6 cellular contexts compared by ENCODE assay signal in genomic region chr17:7383742-7384488, GRCh38. TPM values are rescaled to one million over a fixed set of nuclear protein-coding genes. Genes with fewer than 3 reads are reported as not detected.
DNase-seq lines count a peak whose midpoint lies in the region.

No MANE protein-coding gene starts in this region.

- peaks cover 45% of the 10 kb centered on the region for H3K27me3 ChIP-seq in HUES48 (ENCODE audit: control insufficient read depth, insufficient read depth, low read length)

- H3K9ac ChIP-seq in HUES48 (ENCODE audit: low read depth, low read length), result peak overlapping the region; percentile 43; the same call in 1 of the 2 replicates

- intact Hi-C loops in activated T-helper 2 cell treated with anti-CD3 and anti-CD28 coated beads, Interferon-gamma antibody, Interleukin-2, Interleukin-4, amounts not matched to agents 10 μg/mL and 5 μg/mL and 100 μg/mL, durations not matched to agents 14 hours and 24 hours and 36 hours (cut with micrococcal nuclease), result no loop called here

- peak overlapping the region; percentile 64 for H3K4me3 ChIP-seq in HUES48 (ENCODE audit: low read depth, low read length)

- H3K36me3 ChIP-seq in HUES48 (ENCODE audit: control insufficient read depth, insufficient read depth, low read length), result peaks cover 16% of the 10 kb centered on the region

- no peaks in the 10 kb centered on the region for H3K9me3 ChIP-seq in HUES48 (ENCODE audit: control insufficient read depth, insufficient read depth, low read length)

- H3K27ac Mint-ChIP-seq in activated T-helper 2 cell treated with anti-CD3 and anti-CD28 coated beads, Interferon-gamma antibody, Interleukin-2, Interleukin-4, amounts not matched to agents 10 μg/mL and 5 μg/mL and 100 μg/mL, durations not matched to agents 14 hours and 24 hours and 36 hours, result no peak overlapping the region
- H3K27ac Mint-ChIP-seq in stimulated activated naive CD8-positive, alpha-beta T cell treated with anti-CD3 and anti-CD28 coated beads, Interleukin-15, Interleukin-2, amounts not matched to agents 100 ng/mL and 50 ng/mL, for 24 hours, result peak overlapping the region; percentile 68

- peaks cover 12% of the 10 kb centered on the region; the same call in 1 of the 2 replicates for H3K4me1 ChIP-seq in HUES48 (ENCODE audit: control insufficient read depth, insufficient read depth, low read length)

- peaks cover 33% of the 10 kb centered on the region for H3K27me3 Mint-ChIP-seq in activated T-helper 2 cell treated with anti-CD3 and anti-CD28 coated beads, Interferon-gamma antibody, Interleukin-2, Interleukin-4, amounts not matched to agents 10 μg/mL and 5 μg/mL and 100 μg/mL, durations not matched to agents 14 hours and 24 hours and 36 hours (ENCODE audit: low read depth)
- H3K27me3 Mint-ChIP-seq in stimulated activated naive CD8-positive, alpha-beta T cell treated with anti-CD3 and anti-CD28 coated beads, Interleukin-15, Interleukin-2, amounts not matched to agents 100 ng/mL and 50 ng/mL, for 24 hours, result peaks cover 36% of the 10 kb centered on the region

- peak overlapping the region; percentile 66 for H3K4me3 Mint-ChIP-seq in activated T-helper 2 cell treated with anti-CD3 and anti-CD28 coated beads, Interferon-gamma antibody, Interleukin-2, Interleukin-4, amounts not matched to agents 10 μg/mL and 5 μg/mL and 100 μg/mL, durations not matched to agents 14 hours and 24 hours and 36 hours (ENCODE audit: low read depth)
- peak overlapping the region; percentile 78 for H3K4me3 Mint-ChIP-seq in stimulated activated naive CD8-positive, alpha-beta T cell treated with anti-CD3 and anti-CD28 coated beads, Interleukin-15, Interleukin-2, amounts not matched to agents 100 ng/mL and 50 ng/mL, for 24 hours

- H3K9me3 Mint-ChIP-seq in activated T-helper 2 cell treated with anti-CD3 and anti-CD28 coated beads, Interferon-gamma antibody, Interleukin-2, Interleukin-4, amounts not matched to agents 10 μg/mL and 5 μg/mL and 100 μg/mL, durations not matched to agents 14 hours and 24 hours and 36 hours, result peaks cover 6% of the 10 kb centered on the region
- peaks cover 5% of the 10 kb centered on the region for H3K9me3 Mint-ChIP-seq in stimulated activated naive CD8-positive, alpha-beta T cell treated with anti-CD3 and anti-CD28 coated beads, Interleukin-15, Interleukin-2, amounts not matched to agents 100 ng/mL and 50 ng/mL, for 24 hours

- DNase-seq in DMS79 (lab: John Stamatoyannopoulos, UW) (peak; percentile 78), left kidney (ENCODE audit: low read depth, low spot score) (peak; percentile 90), SW480 (ENCODE audit: low spot score) (no peak)
- peak; percentile 74 for DNase-seq in activated T-helper 2 cell treated with anti-CD3 and anti-CD28 coated beads, Interferon-gamma antibody, Interleukin-2, Interleukin-4, amounts not matched to agents 10 μg/mL and 5 μg/mL and 100 μg/mL, durations not matched to agents 14 hours and 24 hours and 36 hours (ENCODE audit: low spot score)

- H3K36me3 Mint-ChIP-seq in activated T-helper 2 cell treated with anti-CD3 and anti-CD28 coated beads, Interferon-gamma antibody, Interleukin-2, Interleukin-4, amounts not matched to agents 10 μg/mL and 5 μg/mL and 100 μg/mL, durations not matched to agents 14 hours and 24 hours and 36 hours (ENCODE audit: low read depth), result peaks cover 8% of the 10 kb centered on the region
- H3K36me3 Mint-ChIP-seq in stimulated activated naive CD8-positive, alpha-beta T cell treated with anti-CD3 and anti-CD28 coated beads, Interleukin-15, Interleukin-2, amounts not matched to agents 100 ng/mL and 50 ng/mL, for 24 hours (ENCODE audit: low read depth), result peaks cover 5% of the 10 kb centered on the region

- peaks cover 4% of the 10 kb centered on the region for H3K4me1 Mint-ChIP-seq in activated T-helper 2 cell treated with anti-CD3 and anti-CD28 coated beads, Interferon-gamma antibody, Interleukin-2, Interleukin-4, amounts not matched to agents 10 μg/mL and 5 μg/mL and 100 μg/mL, durations not matched to agents 14 hours and 24 hours and 36 hours (ENCODE audit: low read depth)
- no peaks in the 10 kb centered on the region for H3K4me1 Mint-ChIP-seq in stimulated activated naive CD8-positive, alpha-beta T cell treated with anti-CD3 and anti-CD28 coated beads, Interleukin-15, Interleukin-2, amounts not matched to agents 100 ng/mL and 50 ng/mL, for 24 hours (ENCODE audit: low read depth)

- no peak overlapping the region for H3K27ac ChIP-seq in HUES48 (ENCODE audit: low read depth, low read length)

RNA-seq across cellular contexts. Expression of gene TNK1, which starts 3.0 kb away (rescaled TPM):
- total RNA-seq in activated T-helper 2 cell treated with anti-CD3 and anti-CD28 coated beads, Interferon-gamma antibody, Interleukin-2, Interleukin-4, amounts not matched to agents 10 μg/mL and 5 μg/mL and 100 μg/mL, durations not matched to agents 14 hours and 24 hours and 36 hours, result 4.0 and 5.2 TPM in 2 replicates

RNA-seq across cellular contexts. Expression of gene PLSCR3, which starts 10.4 kb away (rescaled TPM):
- total RNA-seq in activated T-helper 2 cell treated with anti-CD3 and anti-CD28 coated beads, Interferon-gamma antibody, Interleukin-2, Interleukin-4, amounts not matched to agents 10 μg/mL and 5 μg/mL and 100 μg/mL, durations not matched to agents 14 hours and 24 hours and 36 hours, result 75.4 and 76.2 TPM in 2 replicates

RNA-seq across cellular contexts. Expression of gene TMEM256, which starts 20.0 kb away (rescaled TPM):
- 67.3 and 67.7 TPM in 2 replicates for total RNA-seq in activated T-helper 2 cell treated with anti-CD3 and anti-CD28 coated beads, Interferon-gamma antibody, Interleukin-2, Interleukin-4, amounts not matched to agents 10 μg/mL and 5 μg/mL and 100 μg/mL, durations not matched to agents 14 hours and 24 hours and 36 hours

RNA-seq across cellular contexts. Expression of gene NLGN2, which starts 23.7 kb away (rescaled TPM):
- 3.9 and 4.2 TPM in 2 replicates for total RNA-seq in activated T-helper 2 cell treated with anti-CD3 and anti-CD28 coated beads, Interferon-gamma antibody, Interleukin-2, Interleukin-4, amounts not matched to agents 10 μg/mL and 5 μg/mL and 100 μg/mL, durations not matched to agents 14 hours and 24 hours and 36 hours

RNA-seq across cellular contexts. Expression of gene TMEM95, which starts 29.0 kb away (rescaled TPM):
- total RNA-seq in activated T-helper 2 cell treated with anti-CD3 and anti-CD28 coated beads, Interferon-gamma antibody, Interleukin-2, Interleukin-4, amounts not matched to agents 10 μg/mL and 5 μg/mL and 100 μg/mL, durations not matched to agents 14 hours and 24 hours and 36 hours, result 0.25 TPM in 1 of 2 replicates, not detected in the other
